In genomic region chr10:70119623-70120022, GRCh38 we compare ENCODE assay signal across 23 cellular contexts.
"Had no signal": no experiment of that assay in that cellular context is flagged by ENCODE, and none has a peak within 500 bp of the region (broad histone marks: within the 10 kb centered on the region; RNA-seq: fewer than 3 reads in every experiment).

No MANE protein-coding gene starts in this region.

- H3K27ac Mint-ChIP-seq: immature natural killer cell; naive B cell; nephron; stimulated activated naive B cell treated with anti-CD40 and anti-IgM and Interleukin-4, amounts not matched to agents 10 μg/mL and 1 μg/mL and 100 μg/mL, for 72 hours had no signal

- H3K9me3 ChIP-seq: left ventricle myocardium inferior, prostate gland, right lobe of liver, thoracic aorta, transverse colon had no signal

- H3K9me3 Mint-ChIP-seq: immature natural killer cell; naive B cell; nephron; stimulated activated naive B cell treated with anti-CD40 and anti-IgM and Interleukin-4, amounts not matched to agents 10 μg/mL and 1 μg/mL and 100 μg/mL, for 72 hours; stimulated activated naive CD8-positive, alpha-beta T cell treated with anti-CD3 and anti-CD28 coated beads, Interleukin-15, amount 100 ng/mL, for 72 hours had no signal

- H3K36me3 ChIP-seq: prostate gland had no signal

- H3K4me3 ChIP-seq: dorsolateral prefrontal cortex, left ventricle myocardium inferior, lung, prostate gland, right lobe of liver, thoracic aorta, transverse colon had no signal

- H3K27ac ChIP-seq: dorsolateral prefrontal cortex, epithelial cell of prostate, foreskin keratinocyte, left ventricle myocardium inferior, parathyroid adenoma, prostate gland, right lobe of liver, thoracic aorta, transverse colon had no signal

- H3K27me3 Mint-ChIP-seq: naive B cell; stimulated activated naive B cell treated with anti-CD40 and anti-IgM and Interleukin-4, amounts not matched to agents 10 μg/mL and 1 μg/mL and 100 μg/mL, for 72 hours; stimulated activated naive CD8-positive, alpha-beta T cell treated with anti-CD3 and anti-CD28 coated beads, Interleukin-15, amount 100 ng/mL, for 72 hours had no signal

- H3K9ac ChIP-seq: parathyroid adenoma had no signal

- H3K27me3 ChIP-seq: dorsolateral prefrontal cortex, foreskin keratinocyte, right lobe of liver, transverse colon had no signal

- H3K4me3 Mint-ChIP-seq: immature natural killer cell; nephron; stimulated activated naive B cell treated with anti-CD40 and anti-IgM and Interleukin-4, amounts not matched to agents 10 μg/mL and 1 μg/mL and 100 μg/mL, for 72 hours; stimulated activated naive CD8-positive, alpha-beta T cell treated with anti-CD3 and anti-CD28 coated beads, Interleukin-15, amount 100 ng/mL, for 72 hours had no signal

- DNase-seq: cortex of kidney; dorsolateral prefrontal cortex; effector CD8-positive, alpha-beta T cell; foreskin keratinocyte; immature natural killer cell; left ventricle myocardium inferior; mesenchymal stem cell; midbrain; naive B cell; occipital lobe; retina; right lobe of liver; stimulated activated CD4-positive, alpha-beta T cell treated with anti-CD3 and anti-CD28 coated beads, Interleukin-2, amount 100 ng/mL, for 24 hours; stimulated activated CD4-positive, alpha-beta T cell treated with anti-CD3 and anti-CD28 coated beads, Interleukin-4, amount 100 ng/mL, for 4 hours; stimulated activated naive B cell treated with anti-CD40 and anti-IgM and Interleukin-4, amounts not matched to agents 10 μg/mL and 1 μg/mL and 100 μg/mL, for 72 hours; stimulated activated naive CD8-positive, alpha-beta T cell treated with anti-CD3 and anti-CD28 coated beads, Interleukin-15, amount 100 ng/mL, for 72 hours; transverse colon had no signal

- H3K4me1 Mint-ChIP-seq: nephron had no signal

- H3K4me1 ChIP-seq: foreskin keratinocyte, prostate gland, transverse colon had no signal

- H3K36me3 Mint-ChIP-seq: naive B cell had no signal
